27 cellular contexts compared by ENCODE assay signal in the genomic region with DNA sequence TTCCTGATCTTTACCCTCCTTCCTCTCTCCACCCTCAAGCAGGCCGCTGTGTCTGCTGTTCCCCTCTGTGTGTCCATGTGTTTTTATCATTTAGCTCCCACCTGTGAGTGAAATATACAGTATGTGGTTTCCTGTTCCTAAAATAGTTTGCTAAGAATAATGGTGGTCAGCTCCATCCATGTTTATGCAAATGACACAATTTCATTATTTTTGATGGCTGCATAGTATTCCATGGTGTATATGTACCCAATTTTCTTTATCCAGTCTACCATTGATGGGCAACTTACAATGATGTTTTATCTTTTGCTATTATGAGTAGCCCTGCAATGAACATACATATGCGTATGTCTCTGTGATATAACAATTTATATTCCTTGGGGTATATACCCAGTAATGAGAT.
"Had no signal": no experiment of that assay in that cellular context is flagged by ENCODE, and none has a peak within 500 bp of the region (broad histone marks: within the 10 kb centered on the region; RNA-seq: fewer than 3 reads in every experiment).

No MANE protein-coding gene starts in this region.

- H3K27ac ChIP-seq: stomach, suprapubic skin, testis, thoracic aorta, thyroid gland, tibial artery, tibial nerve, transverse colon, upper lobe of left lung, upper lobe of right lung, uterus, vagina had no signal

- H3K4me3 ChIP-seq: stomach, suprapubic skin, testis, thoracic aorta, thyroid gland, tibial artery, tibial nerve, transverse colon, upper lobe of left lung, upper lobe of right lung, uterus, vagina had no signal

- DNase-seq: stimulated activated CD4-positive, alpha-beta T cell treated with anti-CD3 and anti-CD28 coated beads, Interleukin-2, amount 100 ng/mL, for 48 hours; stimulated activated CD4-positive, alpha-beta T cell treated with anti-CD3 and anti-CD28 coated beads, Interleukin-4, amount 100 ng/mL, for 1 hour; stimulated activated CD4-positive, alpha-beta T cell treated with anti-CD3 and anti-CD28 coated beads, Interleukin-4, amount 100 ng/mL, for 24 hours; stimulated activated CD4-positive, alpha-beta T cell treated with anti-CD3 and anti-CD28 coated beads, Interleukin-4, amount 100 ng/mL, for 4 hours; stimulated activated CD8-positive, alpha-beta memory T cell treated with anti-CD3 and anti-CD28 coated beads, Interleukin-4, amount 100 ng/mL, for 48 hours; stimulated activated naive B cell treated with anti-CD40 and anti-IgM and Interleukin-4, amounts not matched to agents 10 μg/mL and 1 μg/mL and 100 μg/mL, for 72 hours; stimulated activated naive CD4-positive, alpha-beta T cell; stimulated activated naive CD4-positive, alpha-beta T cell treated with Interleukin-2 at 50 U/mL for 16 hours; stimulated activated naive CD8-positive, alpha-beta T cell treated with anti-CD3 and anti-CD28 coated beads, Interleukin-15, amount 100 ng/mL, for 72 hours; stimulated activated naive CD8-positive, alpha-beta T cell treated with anti-CD3 and anti-CD28 coated beads, Interleukin-15, Interleukin-2, amounts not matched to agents 100 U/mL and 50 U/mL, for 24 hours; stomach; substantia nigra; testis; thyroid gland; tibial artery; transverse colon; trophoblast cell; upper lobe of left lung; upper lobe of right lung; uterus had no signal

- ATAC-seq: stimulated activated effector memory CD8-positive, alpha-beta T cell treated with anti-CD3 and anti-CD28 coated beads, Interleukin-12 subunit alpha, Interleukin-12 subunit beta, amount 100 ng/mL, for 72 hours; stimulated activated memory B cell treated with anti-CD40 and anti-IgM and Interleukin-4, amounts not matched to agents 10 μg/mL and 1 μg/mL and 100 μg/mL, for 72 hours; stimulated activated naive B cell treated with anti-CD40 and anti-IgM and Interleukin-4, amounts not matched to agents 10 μg/mL and 1 μg/mL and 100 μg/mL, for 72 hours; stimulated activated naive CD8-positive, alpha-beta T cell treated with anti-CD3 and anti-CD28 coated beads, Interleukin-15, amount 100 ng/mL, for 72 hours; stimulated activated naive CD8-positive, alpha-beta T cell treated with anti-CD3 and anti-CD28 coated beads, Interleukin-15, Interleukin-2, amounts not matched to agents 100 U/mL and 50 U/mL, for 24 hours; upper lobe of right lung had no signal

- FAIRE-seq: urothelium cell line had no signal

- H3K36me3 ChIP-seq: stomach, suprapubic skin, thoracic aorta, thyroid gland, tibial artery, tibial nerve, transverse colon, upper lobe of left lung, upper lobe of right lung, uterus, vagina had no signal

- H3K9me3 ChIP-seq: stomach, suprapubic skin, testis, thoracic aorta, thyroid gland, tibial nerve, transverse colon, upper lobe of right lung, uterus, vagina had no signal

- H3K4me1 ChIP-seq: stomach, suprapubic skin, testis, thyroid gland, tibial artery, tibial nerve, transverse colon, upper lobe of left lung, upper lobe of right lung, uterus, vagina had no signal

- H3K27me3 ChIP-seq: stomach, suprapubic skin, testis, thyroid gland, tibial artery, tibial nerve, transverse colon, upper lobe of left lung, upper lobe of right lung, uterus, vagina had no signal
